19 cellular contexts compared by ENCODE assay signal in genomic region chr17:45333702-45334092, GRCh38. TPM values are rescaled to one million over a fixed set of nuclear protein-coding genes. Genes with fewer than 3 reads are reported as not detected.
A peak's percentile ranks its signal among the peaks of the same experiment; 100 is the strongest.
DNase-seq lines count a peak whose midpoint lies in the region; ATAC-seq and TF ChIP-seq lines count a peak whose summit lies in the region.
"Had no signal": no experiment of that assay in that cellular context is flagged by ENCODE, and none has a peak within 500 bp of the region (broad histone marks: within the 10 kb centered on the region; RNA-seq: fewer than 3 reads in every experiment).

No MANE protein-coding gene starts in this region.

- H3K27me3 ChIP-seq in left ventricle myocardium inferior (ENCODE audit: low read depth) (no peaks in the 10 kb centered on the region), mesenchymal stem cell (ENCODE audit: control insufficient read depth in 1 of 2, insufficient read depth in 1 of 2, low read length in 2 of 2) (no peaks in the 10 kb centered on the region), transverse colon (no peaks in the 10 kb centered on the region)
- H3K27me3 ChIP-seq: neutrophil, right lobe of liver had no signal

- H2BK12ac ChIP-seq in mesenchymal stem cell (ENCODE audit: low read length in 2 of 2), result no peak overlapping the region

- WGBS in mesenchymal stem cell, result 100% methylated on average over 3 of the region's 4 CpGs
- 74 to 92% methylated on average over 4 of the region's 4 CpGs for WGBS in transverse colon (ENCODE audit: low coverage in 1 of 2), 2 donors

- TF ChIP-seq EP300 in transverse colon (IDR thresholded peaks at IDR 0.05; ENCODE audit: low read depth), result no peak

- POLR2A ChIA-PET in activated B cell treated with CpG ODN at 0.5 μM for 24 hours (lab: Charles Lee), result interaction anchor here (0.6 to 3.9 kb wide), 7 partner anchors 13 to 40 kb away, joined by 3 to 46 read pairs (median 4); partner anchors contain the start of gene MAP3K14
- POLR2A ChIA-PET in naive thymus-derived CD8-positive, alpha-beta T cell (lab: Charles Lee), result no interaction called here

- H3K4me1 Mint-ChIP-seq in activated B cell treated with CpG ODN at 0.5 μM for 24 hours, result peaks cover 43% of the 10 kb centered on the region
- H3K4me1 Mint-ChIP-seq in naive thymus-derived CD8-positive, alpha-beta T cell, result peaks cover 0 to 25% (median 0%) of the 10 kb centered on the region in 4 donors

- DNase-seq in left ventricle myocardium inferior (no peak), Right ventricle myocardium inferior (ENCODE audit: missing footprints) (no peak), activated B cell treated with CpG ODN at 0.5 μM for 24 hours (no peak), mesenchymal stem cell (no peak), transverse colon (peak; percentile 5), NCI-H345 treated with DMSO at 0.1 percent for 48 hours (lab: John Stamatoyannopoulos, UW; ENCODE audit: unreplicated experiment) (no peak)
- DNase-seq in activated CD8-positive, alpha-beta memory T cell treated with anti-CD3 and anti-CD28 coated beads for 24 hours, result no peak
- no peak for DNase-seq in naive thymus-derived CD8-positive, alpha-beta T cell
- DNase-seq: activated naive CD4-positive, alpha-beta T cell treated with anti-CD3 and anti-CD28 coated beads for 36 hours; kidney; midbrain; NCI-H1048; NCI-H524; stimulated activated CD4-positive, alpha-beta T cell treated with anti-CD3 and anti-CD28 coated beads, Interleukin-2, amount 100 ng/mL, for 24 hours; T-helper 2 cell had no signal

- no peak overlapping the region for H2BK120ac ChIP-seq in mesenchymal stem cell (ENCODE audit: low read depth, low read length)

- H2BK15ac ChIP-seq in mesenchymal stem cell (ENCODE audit: low read depth, poor library complexity, severe bottlenecking), result no peak overlapping the region

- peak overlapping the region; percentile 76 for H2AK5ac ChIP-seq in mesenchymal stem cell (ENCODE audit: low read length, severe bottlenecking)

- H3K27me3 Mint-ChIP-seq in activated B cell treated with CpG ODN at 0.5 μM for 24 hours, result no peaks in the 10 kb centered on the region
- peaks cover 0 to 3% (median 0%) of the 10 kb centered on the region in 5 donors for H3K27me3 Mint-ChIP-seq in naive thymus-derived CD8-positive, alpha-beta T cell

- H3K9me3 ChIP-seq in left ventricle myocardium inferior (replicated peaks), result no peaks in the 10 kb centered on the region
- no peaks in the 10 kb centered on the region for H3K9me3 ChIP-seq in mesenchymal stem cell (ENCODE audit: control insufficient read depth, low read length)
- H3K9me3 ChIP-seq in transverse colon, result no peaks in the 10 kb centered on the region
- H3K9me3 ChIP-seq: HAP-1, neutrophil, right lobe of liver had no signal

- H4K91ac ChIP-seq in mesenchymal stem cell (ENCODE audit: low read length), result no peak overlapping the region

- H3K9me3 Mint-ChIP-seq in activated B cell treated with CpG ODN at 0.5 μM for 24 hours, result no peaks in the 10 kb centered on the region
- H3K9me3 Mint-ChIP-seq in naive thymus-derived CD8-positive, alpha-beta T cell, result no peaks in the 10 kb centered on the region
- H3K9me3 Mint-ChIP-seq: activated naive CD4-positive, alpha-beta T cell treated with anti-CD3 and anti-CD28 coated beads for 36 hours had no signal

- H2BK5ac ChIP-seq in mesenchymal stem cell (ENCODE audit: low read depth, low read length, poor library complexity, severe bottlenecking), result peak overlapping the region; percentile 25

- no peak overlapping the region for H3K18ac ChIP-seq in mesenchymal stem cell (ENCODE audit: low read depth in 1 of 2, low read length in 2 of 2)

- H4K8ac ChIP-seq in mesenchymal stem cell (ENCODE audit: low read length), result no peak overlapping the region

- H3K79me1 ChIP-seq in mesenchymal stem cell (replicated peaks; ENCODE audit: low read length, poor library complexity, severe bottlenecking), result no peaks in the 10 kb centered on the region

- ATAC-seq in Right ventricle myocardium inferior (no peak), activated B cell treated with CpG ODN at 0.5 μM for 24 hours (ENCODE audit: low read depth) (no peak)
- ATAC-seq in naive thymus-derived CD8-positive, alpha-beta T cell, result no peak

- H3K4me3 Mint-ChIP-seq in activated B cell treated with CpG ODN at 0.5 μM for 24 hours, result no peak overlapping the region
- H3K4me3 Mint-ChIP-seq in naive thymus-derived CD8-positive, alpha-beta T cell, result no peak overlapping the region
- H3K4me3 Mint-ChIP-seq: activated naive CD4-positive, alpha-beta T cell treated with anti-CD3 and anti-CD28 coated beads for 36 hours had no signal

- in situ Hi-C loops in transverse colon (cut with MboI; ENCODE audit: low pct_ligation_motif_present in 1 of 4, low pct_unique_long_range_greater_than_20kb in 1 of 4, low sequenced_read_pairs in 3 of 4), result no loop called here

- H3K27ac Mint-ChIP-seq in activated B cell treated with CpG ODN at 0.5 μM for 24 hours, result peak overlapping the region; percentile 69
- peak overlapping the region in 1 of 10 donors; percentile 9 for H3K27ac Mint-ChIP-seq in naive thymus-derived CD8-positive, alpha-beta T cell
- H3K27ac Mint-ChIP-seq: activated naive CD4-positive, alpha-beta T cell treated with anti-CD3 and anti-CD28 coated beads for 36 hours had no signal

- H3K4me3 ChIP-seq in left ventricle myocardium inferior (no peak overlapping the region), mesenchymal stem cell (ENCODE audit: insufficient read depth in 1 of 2, low read depth in 1 of 2, low read length in 2 of 2) (no peak overlapping the region), transverse colon (no peak overlapping the region)
- H3K4me3 ChIP-seq: HAP-1, right lobe of liver had no signal

- H3K36me3 Mint-ChIP-seq in activated B cell treated with CpG ODN at 0.5 μM for 24 hours (ENCODE audit: low read depth), result no peaks in the 10 kb centered on the region
- no peaks in the 10 kb centered on the region for H3K36me3 Mint-ChIP-seq in naive thymus-derived CD8-positive, alpha-beta T cell

- TF ChIP-seq CTCF in left ventricle myocardium inferior (IDR thresholded peaks at IDR 0.05; ENCODE audit: borderline replicate concordance) (no peak), activated B cell treated with CpG ODN at 0.5 μM for 24 hours (IDR thresholded peaks at IDR 0.05) (no peak), transverse colon (IDR thresholded peaks at IDR 0.05) (no peak)

- no peak for TF ChIP-seq POLR2A in transverse colon (IDR thresholded peaks at IDR 0.05)

- H2AFZ ChIP-seq in mesenchymal stem cell (ENCODE audit: low read depth, low read length), result no peak overlapping the region

- H3K36me3 ChIP-seq in left ventricle myocardium inferior (no peaks in the 10 kb centered on the region), mesenchymal stem cell (ENCODE audit: control insufficient read depth in 1 of 2, insufficient read depth in 2 of 2, low read depth in 1 of 2, low read length in 2 of 2) (no peaks in the 10 kb centered on the region), transverse colon (no peaks in the 10 kb centered on the region)
- H3K36me3 ChIP-seq: HAP-1, neutrophil, right lobe of liver had no signal

- H3K4ac ChIP-seq in mesenchymal stem cell (ENCODE audit: low read depth in 1 of 2, low read length in 2 of 2), result no peak overlapping the region

- CTCF ChIA-PET in activated B cell treated with CpG ODN at 0.5 μM for 24 hours (lab: Charles Lee), result interaction anchor here (1.2 kb wide), 1 partner anchor 52 kb away, joined by 6 read pairs; no protein-coding TSS in a partner anchor

- intact Hi-C loops in left ventricle myocardium inferior (cut with micrococcal nuclease) (no loop called here), Right ventricle myocardium inferior (cut with DNase I) (no loop called here), activated B cell treated with CpG ODN at 0.5 μM for 24 hours (cut with micrococcal nuclease) (loop anchor here (1.0 to 5.0 kb wide), 3 partner anchors 16 to 54 kb away; partner anchors contain the start of gene MAP3K14), transverse colon (cut with DNase I; ENCODE audit: low total_unique reads) (no loop called here)

- peaks cover 12% of the 10 kb centered on the region for H3K4me1 ChIP-seq in left ventricle myocardium inferior
- peaks cover 28% of the 10 kb centered on the region for H3K4me1 ChIP-seq in mesenchymal stem cell (ENCODE audit: control insufficient read depth, insufficient read depth, low read depth, low read length)
- H3K4me1 ChIP-seq in transverse colon, result peaks cover 0 to 4% (median 0%) of the 10 kb centered on the region in 4 donors
- H3K4me1 ChIP-seq: HAP-1, right lobe of liver had no signal

- no peak overlapping the region for H3K9ac ChIP-seq in mesenchymal stem cell (ENCODE audit: low read length)
- H3K9ac ChIP-seq: KMS-11 had no signal

- no peak overlapping the region for H3K4me2 ChIP-seq in mesenchymal stem cell (ENCODE audit: low read length, poor library complexity, severe bottlenecking)
- H3K4me2 ChIP-seq: KMS-11 had no signal

- no peak overlapping the region for H3K23ac ChIP-seq in mesenchymal stem cell (ENCODE audit: low read length in 2 of 2)

- no peak overlapping the region for H3K14ac ChIP-seq in mesenchymal stem cell (ENCODE audit: low read length in 2 of 2)

- peak overlapping the region; percentile 23 for H3K27ac ChIP-seq in left ventricle myocardium inferior (replicated peaks)
- H3K27ac ChIP-seq in mesenchymal stem cell (ENCODE audit: low read length, poor library complexity, severe bottlenecking), result peak overlapping the region; percentile 63
- no peak overlapping the region for H3K27ac ChIP-seq in transverse colon
- H3K27ac ChIP-seq: KMS-11, neutrophil, right lobe of liver had no signal

RNA-seq across cellular contexts. Expression of gene MAP3K14, which starts 16.9 kb away (rescaled TPM):
- total RNA-seq in left ventricle myocardium inferior, result 14.8 TPM
- 14.4 TPM for total RNA-seq in Right ventricle myocardium inferior
- 81.2 and 88.6 TPM in 2 replicates for total RNA-seq in activated B cell treated with CpG ODN at 0.5 μM for 24 hours
- 1.1 TPM for polyA plus RNA-seq in mesenchymal stem cell (2013, experiment 1 of 2)
- polyA plus RNA-seq in mesenchymal stem cell (2013, experiment 2 of 2), result 1.4 TPM
- 10 to 100 TPM; 13.0 to 33.7 (median 18.7) TPM for total RNA-seq in transverse colon
- total RNA-seq in naive thymus-derived CD8-positive, alpha-beta T cell, result 10 to 100 TPM; 37.6 to 37.8 TPM
- 1 to 10 TPM in 2 of 3 donors, under 1 TPM in 1; 0.73 to 7.2 (median 1.8) TPM for polyA plus RNA-seq in naive thymus-derived CD8-positive, alpha-beta T cell

Comparison
In these comparisons a context has a peak if more than half of its experiments do, and no peak if none do; other contexts are left out.
1. H3K27ac ChIP-seq: peak in left ventricle myocardium inferior (single experiment) and mesenchymal stem cell (single experiment); none in transverse colon (0 of 4).